ENCODE assay signal across 8 cellular contexts in the genomic region with DNA sequence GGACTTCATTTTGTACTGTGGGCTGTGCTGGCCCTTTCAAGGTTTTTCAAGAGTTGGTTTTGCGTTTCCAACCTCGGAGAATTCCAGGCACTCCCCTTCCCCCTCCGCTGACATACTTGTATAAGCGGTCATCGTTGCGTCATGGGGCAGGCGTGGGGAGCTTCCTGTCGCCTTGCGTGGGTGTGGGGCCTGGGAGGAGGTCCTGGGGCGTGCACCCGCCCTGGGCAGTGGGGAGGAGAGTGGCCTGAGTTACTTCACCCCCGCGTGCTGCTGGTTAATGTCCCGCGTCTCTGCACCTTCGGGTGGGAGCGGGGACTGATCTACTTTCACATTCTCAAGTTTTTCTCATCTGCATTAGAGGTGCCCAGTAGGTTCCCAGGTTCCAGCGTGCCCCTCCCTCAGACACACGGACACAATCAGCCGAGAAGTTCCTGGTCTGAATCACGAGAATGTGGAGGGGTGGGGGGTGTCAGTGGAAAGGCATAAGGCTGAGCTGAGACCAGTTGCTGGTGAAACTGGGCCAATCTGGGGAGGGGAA. TPM values are rescaled to one million over a fixed set of nuclear protein-coding genes. Genes with fewer than 3 reads are reported as not detected.
A peak's percentile ranks its signal among the peaks of the same experiment; 100 is the strongest.
DNase-seq lines count a peak whose midpoint lies in the region; ATAC-seq and TF ChIP-seq lines count a peak whose summit lies in the region.

No MANE protein-coding gene starts in this region.

- H3K36me3 ChIP-seq in HUES64 (ENCODE audit: insufficient read depth, low read length): peaks cover 3% of the 10 kb centered on the region; the same call in 1 of the 2 replicates

- H3K27me3 ChIP-seq in HUES64 (ENCODE audit: insufficient read depth, low read length): no peaks in the 10 kb centered on the region

- H3K27ac ChIP-seq in HUES64 (ENCODE audit: low read depth, low read length): peak overlapping the region; percentile 90

- H3K9me3 ChIP-seq in HUES64 (ENCODE audit: insufficient read depth, low read depth, low read length): no peaks in the 10 kb centered on the region

- H3K9ac ChIP-seq in HUES64 (ENCODE audit: low read depth, low read length): peak overlapping the region; percentile 95

- peak; percentile 31 for ATAC-seq in sciatic nerve
- ATAC-seq in HG02981 (IDR thresholded peaks at IDR 0.05; ENCODE audit: unreplicated experiment): no peak

- WGBS in HUES64: 1% methylated on average over 20 of the region's 21 CpGs

- in situ Hi-C loops in astrocyte of the spinal cord (cut with HindIII; ENCODE audit: low sequenced_read_pairs): no loop called here

- intact Hi-C loops in sciatic nerve (cut with DNase I): no loop called here

- H3K4me3 ChIP-seq in HUES64 (ENCODE audit: low read length): peak overlapping the region; percentile 89
- peak overlapping the region; percentile 98 for H3K4me3 ChIP-seq in astrocyte of the spinal cord (ENCODE audit: low read depth, low read length)

- DNase-seq in COR-L47 (lab: John Stamatoyannopoulos, UW) (peak; percentile 64), T-helper 1 cell (peak in 3 of 5 donors; percentile 42 to 75 (median 46)), astrocyte of the spinal cord (ENCODE audit: low read depth, low spot score) (peak; percentile 92), hypothalamus (lab: John Stamatoyannopoulos, UW) (peak in 32 of 51 donors; percentile 12 to 65 (median 40)), sciatic nerve (ENCODE audit: low spot score) (peak; percentile 95), occipital lobe (lab: John Stamatoyannopoulos, UW) (no peak)

- TF ChIP-seq CTCF in astrocyte of the spinal cord (IDR thresholded peaks at IDR 0.05; ENCODE audit: low read depth, low read length): no peak

- H3K4me1 ChIP-seq in HUES64 (ENCODE audit: insufficient read depth, low read length): peaks cover 5% of the 10 kb centered on the region

RNA-seq across cellular contexts. Expression of gene IER2, which starts 4.1 kb away (rescaled TPM):
- polyA plus RNA-seq in HUES64 (2013, experiment 1 of 2): 69.4 TPM
- 82.7 TPM for polyA plus RNA-seq in HUES64 (2013, experiment 2 of 2)
- total RNA-seq in sciatic nerve (102 TPM), occipital lobe (9.4 TPM)

RNA-seq across cellular contexts. Expression of gene STX10, which starts 4.1 kb away (rescaled TPM):
- polyA plus RNA-seq in HUES64 (2013, experiment 1 of 2): 36.1 TPM
- 36.6 TPM for polyA plus RNA-seq in HUES64 (2013, experiment 2 of 2)
- total RNA-seq in sciatic nerve (48.3 TPM), occipital lobe (20.3 TPM)

RNA-seq across cellular contexts. Expression of gene NACC1, which starts 36.2 kb away (rescaled TPM):
- 102 TPM for polyA plus RNA-seq in HUES64 (2013, experiment 1 of 2)
- polyA plus RNA-seq in HUES64 (2013, experiment 2 of 2): 90.5 TPM
- total RNA-seq in sciatic nerve (30.7 TPM), occipital lobe (13.1 TPM)

RNA-seq across cellular contexts. Expression of gene TRMT1, which starts 37.8 kb away (rescaled TPM):
- 53.1 TPM for polyA plus RNA-seq in HUES64 (2013, experiment 1 of 2)
- polyA plus RNA-seq in HUES64 (2013, experiment 2 of 2): 43.1 TPM
- 34.7 TPM for total RNA-seq in sciatic nerve
- 27.1 TPM for total RNA-seq in occipital lobe

RNA-seq across cellular contexts. Expression of gene LYL1, which starts 51.7 kb away (rescaled TPM):
- polyA plus RNA-seq in HUES64 (2013, experiment 1 of 2): 0.50 TPM
- polyA plus RNA-seq in HUES64 (2013, experiment 2 of 2): 0.95 TPM
- total RNA-seq in sciatic nerve (20.2 TPM), occipital lobe (3.3 TPM)
